In genomic region chr3:194243172-194243861, GRCh38 we compare ENCODE assay signal across 29 cellular contexts.
"Had no signal": no experiment of that assay in that cellular context is flagged by ENCODE, and none has a peak within 500 bp of the region (broad histone marks: within the 10 kb centered on the region; RNA-seq: fewer than 3 reads in every experiment).

No MANE protein-coding gene starts in this region.

- H3K27me3 ChIP-seq: esophagus muscularis mucosa, gastroesophageal sphincter had no signal

- H3K4me1 ChIP-seq: esophagus muscularis mucosa, foreskin keratinocyte, gastroesophageal sphincter had no signal

- H3K4me3 ChIP-seq: coronary artery, dorsolateral prefrontal cortex, esophagus muscularis mucosa, gastroesophageal sphincter had no signal

- H3K9me3 ChIP-seq: esophagus muscularis mucosa, gastroesophageal sphincter had no signal

- H3K27ac ChIP-seq: brain microvascular endothelial cell, coronary artery, dorsolateral prefrontal cortex, esophagus muscularis mucosa, foreskin keratinocyte, gastroesophageal sphincter had no signal

- FAIRE-seq: astrocyte, bronchial epithelial cell had no signal

- H3K36me3 ChIP-seq: brain microvascular endothelial cell, esophagus muscularis mucosa, gastroesophageal sphincter had no signal

- DNase-seq: activated CD4-positive, alpha-beta memory T cell treated with anti-CD3 and anti-CD28 coated beads for 36 hours; activated CD4-positive, alpha-beta T cell treated with anti-CD3 and anti-CD28 coated beads for 36 hours; activated CD4-positive, alpha-beta T cell treated with anti-CD3 and anti-CD28 coated beads, Interleukin-2, amount 10 ng/mL, durations not matched to agents 24 days and 14 days; activated CD4-positive, CD25-positive, alpha-beta regulatory T cell; activated CD4-positive, CD25-positive, alpha-beta regulatory T cell treated with anti-CD3 and anti-CD28 coated beads, Interleukin-2, amount 50 U/mL, for 72 hours; activated CD8-positive, alpha-beta memory T cell treated with anti-CD3 and anti-CD28 coated beads, Interleukin-2, amount 10 ng/mL, durations not matched to agents 7 days and 5 days; activated CD8-positive, alpha-beta T cell treated with anti-CD3 and anti-CD28 coated beads, Interleukin-2, amount 10 ng/mL, durations not matched to agents 7 days and 5 days; activated effector memory CD4-positive, alpha-beta T cell treated with Interleukin-2 at 50 U/mL for 16 hours; activated gamma-delta T cell treated with Interleukin-2 at 50 U/mL for 16 hours; activated naive CD4-positive, alpha-beta T cell treated with anti-CD3 and anti-CD28 coated beads, Interleukin-2, amount 50 U/mL, for 16 hours; activated naive CD4-positive, alpha-beta T cell treated with Interleukin-2 at 50 U/mL for 16 hours; activated T-cell treated with anti-CD3 and anti-CD28 coated beads, Interleukin-2, amount 50 U/mL, for 4 hours; amniotic stem cell; anterior cingulate cortex; brain microvascular endothelial cell; dorsolateral prefrontal cortex; effector CD4-positive, alpha-beta T cell; effector memory CD8-positive, alpha-beta T cell; erythroblast; foreskin keratinocyte; head of caudate nucleus; hypothalamus; T-helper 2 cell had no signal

- ATAC-seq: activated CD4-positive, alpha-beta T cell treated with anti-CD3 and anti-CD28 coated beads for 36 hours; activated CD8-positive, alpha-beta memory T cell treated with anti-CD3 and anti-CD28 coated beads, Interleukin-2, amount 10 ng/mL, durations not matched to agents 7 days and 5 days; activated CD8-positive, alpha-beta T cell treated with anti-CD3 and anti-CD28 coated beads, Interleukin-2, amount 10 ng/mL, durations not matched to agents 7 days and 5 days; activated T-cell treated with anti-CD3 and anti-CD28 coated beads, Interleukin-2, amount 50 U/mL, for 4 hours; activated T-helper 17 cell treated with anti-CD3 and anti-CD28 coated beads, Interleukin-2, amount 50 U/mL, for 72 hours; effector memory CD8-positive, alpha-beta T cell; foreskin keratinocyte; gastroesophageal sphincter had no signal
